Comparison of ENCODE assay signal across 10 cellular contexts in the genomic region with DNA sequence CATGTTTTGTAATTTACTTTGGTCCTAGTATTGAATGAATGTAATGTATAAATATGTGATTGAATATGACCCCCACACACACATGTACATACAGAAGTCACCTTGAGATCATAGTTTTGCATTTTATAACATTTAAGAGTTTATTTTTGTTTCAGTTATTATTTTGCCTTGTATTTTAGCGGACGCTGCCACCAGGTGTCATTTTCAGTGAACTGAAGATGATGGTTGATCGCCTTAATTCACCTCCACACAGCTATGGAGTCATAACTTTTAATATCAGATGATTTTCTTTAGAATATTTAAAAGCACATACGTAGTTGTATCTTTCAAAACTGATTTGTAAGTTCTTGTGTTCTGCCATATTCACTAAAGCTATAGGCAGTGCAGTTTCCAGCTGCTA.
DNase-seq lines count a peak whose midpoint lies in the region; TF ChIP-seq lines count a peak whose summit lies in the region.
"Had no signal": no experiment of that assay in that cellular context is flagged by ENCODE, and none has a peak within 500 bp of the region (broad histone marks: within the 10 kb centered on the region; RNA-seq: fewer than 3 reads in every experiment).

No MANE protein-coding gene starts in this region.

- no peak overlapping the region for H3K4me3 ChIP-seq in neural cell (ENCODE audit: low read length)
- H3K4me3 ChIP-seq: HAP-1 had no signal

- H3K36me3 Mint-ChIP-seq in chondrocyte (ENCODE audit: low read depth) = peaks cover 24% of the 10 kb centered on the region

- peaks cover 6% of the 10 kb centered on the region for H3K9me3 Mint-ChIP-seq in chondrocyte (ENCODE audit: low read depth)

- no peaks in the 10 kb centered on the region for H4K20me1 ChIP-seq in neural cell (ENCODE audit: insufficient read depth)

- no peak overlapping the region for H3K27ac Mint-ChIP-seq in chondrocyte (ENCODE audit: unreplicated experiment)

- TF ChIP-seq CTCF in chondrocyte (IDR thresholded peaks at IDR 0.05) (peak; percentile 77), neural cell (IDR thresholded peaks at IDR 0.05; ENCODE audit: poor library complexity, severe bottlenecking) (peak; percentile 65)

- H3K36me3 ChIP-seq in neural cell (ENCODE audit: insufficient read depth, low read length) = no peaks in the 10 kb centered on the region

- no peaks in the 10 kb centered on the region for H3K27me3 ChIP-seq in neural cell (ENCODE audit: insufficient read depth, low read depth, low read length)

- no peaks in the 10 kb centered on the region for H3K9me3 ChIP-seq in neural cell (ENCODE audit: low read length)
- H3K9me3 ChIP-seq: HAP-1 had no signal

- H3K9ac ChIP-seq in neural cell (ENCODE audit: low read length) = no peak overlapping the region

- no peak for TF ChIP-seq EP300 in neural cell (conservative IDR thresholded peaks at IDR 0.05; ENCODE audit: poor library complexity, severe bottlenecking)

- peaks cover 5% of the 10 kb centered on the region for H3K79me2 ChIP-seq in neural cell (replicated peaks; ENCODE audit: insufficient read depth, low read length)

- H3K4me3 Mint-ChIP-seq in chondrocyte (ENCODE audit: unreplicated experiment) = no peak overlapping the region

- H3K27ac ChIP-seq in neural cell (ENCODE audit: low read length) = no peak overlapping the region

- H3K9me2 ChIP-seq in neural cell (ENCODE audit: insufficient read depth, low read length) = no peaks in the 10 kb centered on the region

- DNase-seq in DMS53 (lab: John Stamatoyannopoulos, UW) (peak; percentile 11), DMS53 treated with DMSO at 0.1 percent for 48 hours (lab: John Stamatoyannopoulos, UW; ENCODE audit: unreplicated experiment) (no peak), LHCN-M2 (ENCODE audit: low read depth) (peak; percentile 17), chondrocyte (ENCODE audit: low spot score) (no peak), NCI-H82 treated with DMSO at 0.1 percent for 48 hours (lab: John Stamatoyannopoulos, UW; ENCODE audit: unreplicated experiment) (no peak)
- no peak for DNase-seq in activated naive CD4-positive, alpha-beta T cell treated with anti-CD3 and anti-CD28 coated beads, Interleukin-2, amount 50 U/mL, for 16 hours
- no peak for DNase-seq in stimulated activated CD8-positive, alpha-beta memory T cell treated with anti-CD3 and anti-CD28 coated beads, Interleukin-4, amount 100 ng/mL, for 48 hours
- DNase-seq: posterior cingulate gyrus had no signal

- H2AFZ ChIP-seq in neural cell (ENCODE audit: low read depth, low read length) = no peak overlapping the region

- no peak overlapping the region for H3K4me2 ChIP-seq in neural cell (ENCODE audit: low read length)

- no peaks in the 10 kb centered on the region for H3K27me3 Mint-ChIP-seq in chondrocyte (ENCODE audit: low read depth)

- TF ChIP-seq RAD21 in neural cell (conservative IDR thresholded peaks at IDR 0.05) = peak; percentile 57

- H3K4me1 Mint-ChIP-seq in chondrocyte (ENCODE audit: low read depth) = no peaks in the 10 kb centered on the region

- H3F3A ChIP-seq in neural cell (ENCODE audit: insufficient read depth, low read length, poor library complexity, severe bottlenecking) = no peaks in the 10 kb centered on the region

TF ChIP-seq in neural cell, 6 proteins besides CTCF, POLR2A, EP300 and RAD21:
- TF ChIP-seq EZH2 (IDR thresholded peaks at IDR 0.05; ENCODE audit: borderline replicate concordance, insufficient read depth, low read length, poor library complexity, severe bottlenecking) (no peak), MXI1 (conservative IDR thresholded peaks at IDR 0.05; ENCODE audit: poor library complexity, severe bottlenecking) (no peak), SMC3 (conservative IDR thresholded peaks at IDR 0.05; ENCODE audit: poor library complexity) (peak; percentile 66), TAF1 (IDR thresholded peaks at IDR 0.05; ENCODE audit: low read depth) (no peak)
- TF ChIP-seq, protein P1, sequence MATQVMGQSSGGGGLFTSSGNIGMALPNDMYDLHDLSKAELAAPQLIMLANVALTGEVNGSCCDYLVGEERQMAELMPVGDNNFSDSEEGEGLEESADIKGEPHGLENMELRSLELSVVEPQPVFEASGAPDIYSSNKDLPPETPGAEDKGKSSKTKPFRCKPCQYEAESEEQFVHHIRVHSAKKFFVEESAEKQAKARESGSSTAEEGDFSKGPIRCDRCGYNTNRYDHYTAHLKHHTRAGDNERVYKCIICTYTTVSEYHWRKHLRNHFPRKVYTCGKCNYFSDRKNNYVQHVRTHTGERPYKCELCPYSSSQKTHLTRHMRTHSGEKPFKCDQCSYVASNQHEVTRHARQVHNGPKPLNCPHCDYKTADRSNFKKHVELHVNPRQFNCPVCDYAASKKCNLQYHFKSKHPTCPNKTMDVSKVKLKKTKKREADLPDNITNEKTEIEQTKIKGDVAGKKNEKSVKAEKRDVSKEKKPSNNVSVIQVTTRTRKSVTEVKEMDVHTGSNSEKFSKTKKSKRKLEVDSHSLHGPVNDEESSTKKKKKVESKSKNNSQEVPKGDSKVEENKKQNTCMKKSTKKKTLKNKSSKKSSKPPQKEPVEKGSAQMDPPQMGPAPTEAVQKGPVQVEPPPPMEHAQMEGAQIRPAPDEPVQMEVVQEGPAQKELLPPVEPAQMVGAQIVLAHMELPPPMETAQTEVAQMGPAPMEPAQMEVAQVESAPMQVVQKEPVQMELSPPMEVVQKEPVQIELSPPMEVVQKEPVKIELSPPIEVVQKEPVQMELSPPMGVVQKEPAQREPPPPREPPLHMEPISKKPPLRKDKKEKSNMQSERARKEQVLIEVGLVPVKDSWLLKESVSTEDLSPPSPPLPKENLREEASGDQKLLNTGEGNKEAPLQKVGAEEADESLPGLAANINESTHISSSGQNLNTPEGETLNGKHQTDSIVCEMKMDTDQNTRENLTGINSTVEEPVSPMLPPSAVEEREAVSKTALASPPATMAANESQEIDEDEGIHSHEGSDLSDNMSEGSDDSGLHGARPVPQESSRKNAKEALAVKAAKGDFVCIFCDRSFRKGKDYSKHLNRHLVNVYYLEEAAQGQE (IDR thresholded peaks at IDR 0.05; ENCODE audit: borderline replicate concordance) = no peak
TF ChIP-seq in neural cell: peak in this region for 1.

Comparison
In these comparisons a context has a peak if more than half of its experiments do, and no peak if none do; other contexts are left out.
1. DNase-seq: peak in DMS53 (single experiment) and LHCN-M2 (single experiment); none in DMS53 treated with DMSO at 0.1 percent for 48 hours (single experiment), chondrocyte (single experiment), activated naive CD4-positive, alpha-beta T cell treated with anti-CD3 and anti-CD28 coated beads, Interleukin-2, amount 50 U/mL, for 16 hours (single experiment), stimulated activated CD8-positive, alpha-beta memory T cell treated with anti-CD3 and anti-CD28 coated beads, Interleukin-4, amount 100 ng/mL, for 48 hours (single experiment) and NCI-H82 treated with DMSO at 0.1 percent for 48 hours (single experiment).